17 cellular contexts compared by ENCODE assay signal in the genomic region with DNA sequence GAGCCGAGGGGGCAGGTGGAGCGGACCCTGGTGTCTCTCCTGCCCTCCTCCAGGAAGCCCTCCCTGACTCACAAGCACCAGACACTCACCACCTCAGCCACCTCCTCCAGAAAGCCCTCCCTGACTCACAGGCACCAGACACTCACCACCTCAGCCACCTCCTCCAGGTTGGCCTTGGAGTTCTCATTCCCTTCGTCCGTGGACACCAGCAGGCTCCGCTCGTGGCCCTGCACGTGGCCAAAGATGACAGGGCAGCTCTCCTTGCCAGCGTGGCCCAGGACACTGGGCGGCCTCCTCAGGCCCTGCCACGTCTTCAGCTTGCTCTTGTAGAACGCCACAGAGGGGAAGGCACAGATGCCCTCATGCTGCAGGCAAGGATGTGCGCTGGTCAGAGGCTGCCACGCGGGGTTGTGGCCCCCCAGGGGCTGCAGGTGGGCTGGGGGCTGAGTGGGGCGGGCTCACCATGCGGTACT. TPM values are rescaled to one million over a fixed set of nuclear protein-coding genes. Genes with fewer than 3 reads are reported as not detected.
A peak's percentile ranks its signal among the peaks of the same experiment; 100 is the strongest.
DNase-seq lines count a peak whose midpoint lies in the region; ATAC-seq and TF ChIP-seq lines count a peak whose summit lies in the region.
"Had no signal": no experiment of that assay in that cellular context is flagged by ENCODE, and none has a peak within 500 bp of the region (broad histone marks: within the 10 kb centered on the region; RNA-seq: fewer than 3 reads in every experiment).

No MANE protein-coding gene starts in this region.

- no peak overlapping the region for H2BK120ac ChIP-seq in neuronal stem cell (ENCODE audit: low read depth, low read length)

- ATAC-seq in activated T-cell treated with anti-CD3 and anti-CD28 coated beads, Interleukin-2, amount 50 U/mL, for 4 hours = peak; percentile 39 to 76
- ATAC-seq in activated CD8-positive, alpha-beta T cell treated with anti-CD3 and anti-CD28 coated beads for 36 hours = peak; percentile 40

- WGBS in neuronal stem cell (ENCODE audit: extremely low coverage in 2 of 2, insufficient read length in 2 of 2, insufficient replicate concordance in 1 of 2), 2 donors = no CpG with 5 or more reads among the region's 16 CpGs

- peaks cover 1% of the 10 kb centered on the region for H3K4me1 Mint-ChIP-seq in activated T-cell treated with anti-CD3 and anti-CD28 coated beads, Interleukin-2, amount 50 U/mL, for 4 hours (ENCODE audit: low read depth)
- H3K4me1 Mint-ChIP-seq in activated CD8-positive, alpha-beta T cell treated with anti-CD3 and anti-CD28 coated beads for 36 hours (ENCODE audit: low read depth) = peaks cover 1% of the 10 kb centered on the region

- no peak overlapping the region for H3K4me3 Mint-ChIP-seq in activated T-cell treated with anti-CD3 and anti-CD28 coated beads, Interleukin-2, amount 50 U/mL, for 4 hours
- no peak overlapping the region for H3K4me3 Mint-ChIP-seq in activated CD8-positive, alpha-beta T cell treated with anti-CD3 and anti-CD28 coated beads for 36 hours

- no peak for TF ChIP-seq CTCF in activated CD8-positive, alpha-beta T cell treated with anti-CD3 and anti-CD28 coated beads for 36 hours (IDR thresholded peaks at IDR 0.05)

- no peak overlapping the region for H2AFZ ChIP-seq in neuronal stem cell (ENCODE audit: low read length)

- H3K27me3 ChIP-seq in neuronal stem cell (ENCODE audit: control insufficient read depth in 3 of 3, insufficient read depth in 3 of 3, low read depth in 1 of 3, low read length in 3 of 3) = no peaks in the 10 kb centered on the region
- H3K27me3 ChIP-seq: SJSA1 had no signal

- no peak overlapping the region for H3K4me2 ChIP-seq in neuronal stem cell (ENCODE audit: insufficient read depth, low read length, poor library complexity, severe bottlenecking)

- CTCF ChIA-PET in activated CD8-positive, alpha-beta T cell treated with anti-CD3 and anti-CD28 coated beads for 36 hours (lab: Charles Lee) = interaction anchor here (2.2 kb wide), 1 partner anchor 23 kb away, joined by 8 read pairs; a partner anchor contains a TSS

- H3K36me3 Mint-ChIP-seq in activated T-cell treated with anti-CD3 and anti-CD28 coated beads, Interleukin-2, amount 50 U/mL, for 4 hours (ENCODE audit: insufficient read depth) = peaks cover 9% of the 10 kb centered on the region
- H3K36me3 Mint-ChIP-seq in activated CD8-positive, alpha-beta T cell treated with anti-CD3 and anti-CD28 coated beads for 36 hours (ENCODE audit: low read depth) = peaks cover 3% of the 10 kb centered on the region

- no peak overlapping the region for H4K8ac ChIP-seq in neuronal stem cell (ENCODE audit: low read depth, low read length)

- no peak overlapping the region for H4K91ac ChIP-seq in neuronal stem cell (ENCODE audit: low read depth, low read length, poor library complexity)

- H3K9ac ChIP-seq in neuronal stem cell (ENCODE audit: low read depth, low read length, poor library complexity) = no peak overlapping the region

- peaks cover 8 to 11% of the 10 kb centered on the region in 2 donors for H3K4me1 ChIP-seq in neuronal stem cell (ENCODE audit: control insufficient read depth in 2 of 2, insufficient read depth in 1 of 2, low read depth in 1 of 2, low read length in 2 of 2)
- H3K4me1 ChIP-seq: HAP-1, SJSA1 had no signal

- H3K23ac ChIP-seq in neuronal stem cell (ENCODE audit: low read depth, low read length, poor library complexity) = peak overlapping the region; percentile 65

- no peak overlapping the region for H3K14ac ChIP-seq in neuronal stem cell (ENCODE audit: low read length)

- no peak overlapping the region for H3K27ac Mint-ChIP-seq in activated CD8-positive, alpha-beta T cell treated with anti-CD3 and anti-CD28 coated beads for 36 hours

- DNase-seq in activated T-cell treated with anti-CD3 and anti-CD28 coated beads, Interleukin-2, amount 50 U/mL, for 4 hours = no peak
- DNase-seq in activated T-cell treated with anti-CD3 and anti-CD28 coated beads, Interleukin-2, amount 50 U/mL, for 1 hour = no peak
- no peak for DNase-seq in activated CD8-positive, alpha-beta T cell treated with anti-CD3 and anti-CD28 coated beads for 36 hours
- DNase-seq in neuronal stem cell (ENCODE audit: low spot score) (no peak), NCI-H2171 (lab: John Stamatoyannopoulos, UW) (no peak)
- DNase-seq in stimulated activated CD4-positive, alpha-beta T cell treated with anti-CD3 and anti-CD28 coated beads, Interleukin-1b, Interleukin-23, amount 100 ng/mL, for 48 hours = no peak
- DNase-seq: 8988T, COR-L47, DMS53, NCI-H1436 treated with DMSO at 0.1 percent for 48 hours, NCI-H2081, NCI-H2227 treated with DMSO at 0.1 percent for 48 hours, NCI-H526 treated with DMSO at 0.1 percent for 48 hours, OCI-M1 had no signal

- H2BK5ac ChIP-seq in neuronal stem cell (ENCODE audit: low read length) = no peak overlapping the region

- POLR2A ChIA-PET in activated CD8-positive, alpha-beta T cell treated with anti-CD3 and anti-CD28 coated beads for 36 hours (lab: Charles Lee) = no interaction called here

- intact Hi-C loops in activated CD8-positive, alpha-beta T cell treated with anti-CD3 and anti-CD28 coated beads for 36 hours (cut with micrococcal nuclease) = no loop called here

- no peaks in the 10 kb centered on the region for H3K9me3 Mint-ChIP-seq in activated T-cell treated with anti-CD3 and anti-CD28 coated beads, Interleukin-2, amount 50 U/mL, for 4 hours
- H3K9me3 Mint-ChIP-seq in activated CD8-positive, alpha-beta T cell treated with anti-CD3 and anti-CD28 coated beads for 36 hours = no peaks in the 10 kb centered on the region

- H3K27ac ChIP-seq in neuronal stem cell (replicated peaks; ENCODE audit: low read length) = no peak overlapping the region
- H3K27ac ChIP-seq: C4-2B, SJSA1 had no signal

- no peaks in the 10 kb centered on the region for H3K9me3 ChIP-seq in neuronal stem cell (replicated peaks in 1 of 2; ENCODE audit: control insufficient read depth in 2 of 2, insufficient read depth in 1 of 2, low read depth in 1 of 2, low read length in 2 of 2)
- H3K9me3 ChIP-seq: HAP-1, SJSA1 had no signal

- H3K27me3 Mint-ChIP-seq in activated T-cell treated with anti-CD3 and anti-CD28 coated beads, Interleukin-2, amount 50 U/mL, for 4 hours (ENCODE audit: low read depth) = no peaks in the 10 kb centered on the region
- no peaks in the 10 kb centered on the region for H3K27me3 Mint-ChIP-seq in activated CD8-positive, alpha-beta T cell treated with anti-CD3 and anti-CD28 coated beads for 36 hours

- H3K4me3 ChIP-seq in neuronal stem cell (ENCODE audit: low read length in 2 of 2) = no peak overlapping the region
- H3K4me3 ChIP-seq: HAP-1, SJSA1 had no signal

- peaks cover 3% of the 10 kb centered on the region for H3K79me1 ChIP-seq in neuronal stem cell (ENCODE audit: low read depth, low read length)

- no peak overlapping the region for H3K18ac ChIP-seq in neuronal stem cell (ENCODE audit: low read length)

- peak overlapping the region; percentile 92 for H2AK5ac ChIP-seq in neuronal stem cell (ENCODE audit: low read depth, low read length)

- no peaks in the 10 kb centered on the region for H3K36me3 ChIP-seq in neuronal stem cell (replicated peaks in 1 of 2; ENCODE audit: control insufficient read depth in 2 of 2, insufficient read depth in 2 of 2, low read length in 2 of 2)
- H3K36me3 ChIP-seq: HAP-1 had no signal

- no peak overlapping the region for H2BK15ac ChIP-seq in neuronal stem cell (ENCODE audit: low read length)

- H3K4ac ChIP-seq in neuronal stem cell (ENCODE audit: low read length) = no peak overlapping the region

- H2BK12ac ChIP-seq in neuronal stem cell (ENCODE audit: low read length) = no peak overlapping the region

RNA-seq across cellular contexts. Expression of a gene that starts 6.4 kb away (rescaled TPM):
- total RNA-seq in activated T-cell treated with anti-CD3 and anti-CD28 coated beads, Interleukin-2, amount 50 U/mL, for 4 hours = under 1 TPM; 0.13 to 0.19 (median 0.18) TPM
- under 1 TPM; 0.23 to 0.27 TPM for total RNA-seq in activated CD8-positive, alpha-beta T cell treated with anti-CD3 and anti-CD28 coated beads for 36 hours
- polyA plus RNA-seq in neuronal stem cell (2013, experiment 1 of 2) = 7.5 TPM
- 7.2 TPM for polyA plus RNA-seq in neuronal stem cell (2013, experiment 2 of 2)

RNA-seq across cellular contexts. Expression of a gene that starts 12.8 kb away (rescaled TPM):
- not detected for total RNA-seq in activated T-cell treated with anti-CD3 and anti-CD28 coated beads, Interleukin-2, amount 50 U/mL, for 4 hours
- not detected for total RNA-seq in activated CD8-positive, alpha-beta T cell treated with anti-CD3 and anti-CD28 coated beads for 36 hours
- not detected for polyA plus RNA-seq in neuronal stem cell (2013, experiment 1 of 2)
- not detected for polyA plus RNA-seq in neuronal stem cell (2013, experiment 2 of 2)
- total RNA-seq: SJSA1 had no signal

RNA-seq across cellular contexts. Expression of a gene that starts 13.7 kb away (rescaled TPM):
- 10 to 100 TPM in 1 of 3 donors, 1 to 10 TPM in 2; 7.4 to 11.9 (median 7.8) TPM for total RNA-seq in activated T-cell treated with anti-CD3 and anti-CD28 coated beads, Interleukin-2, amount 50 U/mL, for 4 hours
- 10 to 100 TPM; 14.3 to 17.6 TPM for total RNA-seq in activated CD8-positive, alpha-beta T cell treated with anti-CD3 and anti-CD28 coated beads for 36 hours
- polyA plus RNA-seq in neuronal stem cell (2013, experiment 1 of 2) = 5.7 TPM
- 5.8 TPM for polyA plus RNA-seq in neuronal stem cell (2013, experiment 2 of 2)

RNA-seq across cellular contexts. Expression of a gene that starts 23.2 kb away (rescaled TPM):
- total RNA-seq in activated T-cell treated with anti-CD3 and anti-CD28 coated beads, Interleukin-2, amount 50 U/mL, for 4 hours = under 1 TPM; 0.13 to 0.21 (median 0.16) TPM
- total RNA-seq in activated CD8-positive, alpha-beta T cell treated with anti-CD3 and anti-CD28 coated beads for 36 hours = under 1 TPM in 1 of 2 experiments, not detected in 1; 0.18 TPM
- not detected for polyA plus RNA-seq in neuronal stem cell (2013, experiment 1 of 2)
- not detected for polyA plus RNA-seq in neuronal stem cell (2013, experiment 2 of 2)
- total RNA-seq: SJSA1 had no signal

RNA-seq across cellular contexts. Expression of a gene that starts 39.8 kb away (rescaled TPM):
- 100 to 1,000 TPM; 137 to 171 (median 165) TPM for total RNA-seq in activated T-cell treated with anti-CD3 and anti-CD28 coated beads, Interleukin-2, amount 50 U/mL, for 4 hours
- total RNA-seq in activated CD8-positive, alpha-beta T cell treated with anti-CD3 and anti-CD28 coated beads for 36 hours = 100 to 1,000 TPM; 193 to 226 TPM
- polyA plus RNA-seq in neuronal stem cell (2013, experiment 1 of 2) = 310 TPM
- polyA plus RNA-seq in neuronal stem cell (2013, experiment 2 of 2) = 296 TPM
